ENCODE assay signal across 18 cellular contexts in genomic region chr4:155600246-155600645, GRCh38.
DNase-seq lines count a peak whose midpoint lies in the region; ATAC-seq, FAIRE-seq and TF ChIP-seq lines count a peak whose summit lies in the region.
"Had no signal": no experiment of that assay in that cellular context is flagged by ENCODE, and none has a peak within 500 bp of the region (broad histone marks: within the 10 kb centered on the region; RNA-seq: fewer than 3 reads in every experiment).

No MANE protein-coding gene starts in this region.

- H3K4ac ChIP-seq in trophoblast cell (ENCODE audit: low read depth, low read length), result no peak overlapping the region

- H3K4me1 ChIP-seq in trophoblast cell (ENCODE audit: control insufficient read depth in 1 of 2, insufficient read depth in 2 of 2, low read length in 2 of 2) (peaks cover 7 to 11% of the 10 kb centered on the region in 2 experiments), foreskin keratinocyte (peaks cover 8% of the 10 kb centered on the region)

- H3K27me3 ChIP-seq in trophoblast cell (ENCODE audit: insufficient read depth, low read length) (no peaks in the 10 kb centered on the region), foreskin keratinocyte (no peaks in the 10 kb centered on the region)
- H3K27me3 ChIP-seq: BLaER1 treated with 17β-estradiol and CSF1 and Interleukin-3, amounts not matched to agents 10 nM and 100 nM had no signal

- no peak overlapping the region for H3K23ac ChIP-seq in trophoblast cell (ENCODE audit: low read length)

- DNase-seq in D721Med (ENCODE audit: insufficient read length, low spot score) (no peak), NCI-H226 (peak; percentile 73), amniotic epithelial cell (ENCODE audit: low read depth) (peak; percentile 98), trophoblast cell (no peak), foreskin keratinocyte (no peak), COLO829 (ENCODE audit: low spot score) (no peak), Right ventricle myocardium superior (no peak)
- DNase-seq: 8988T; ACHN; CD4-positive, CD25-positive, alpha-beta regulatory T cell; COR-L47; DMS53; GM23248 had no signal

- peaks cover 22% of the 10 kb centered on the region for H3K79me1 ChIP-seq in trophoblast cell (ENCODE audit: low read length)

- H3K14ac ChIP-seq in trophoblast cell (ENCODE audit: low read length), result no peak overlapping the region

- TF ChIP-seq CTCF in D721Med (IDR thresholded peaks at IDR 0.05; ENCODE audit: insufficient read depth, missing control alignments), result no peak
- TF ChIP-seq CTCF in foreskin keratinocyte (conservative IDR thresholded peaks at IDR 0.05), result no peak

- no peak for ATAC-seq in foreskin keratinocyte
- ATAC-seq in Right ventricle myocardium superior (ENCODE audit: poor library complexity), result no peak
- ATAC-seq: GM12878, HCT116 had no signal

- no peaks in the 10 kb centered on the region for H3K9me3 ChIP-seq in trophoblast cell (ENCODE audit: insufficient read depth, low read depth, low read length)
- H3K9me3 ChIP-seq: BLaER1 treated with 17β-estradiol and CSF1 and Interleukin-3, amounts not matched to agents 10 nM and 100 nM had no signal

- no peak overlapping the region for H4K8ac ChIP-seq in trophoblast cell (ENCODE audit: low read depth, low read length)

- peak overlapping the region; percentile 67 for H2BK12ac ChIP-seq in trophoblast cell (ENCODE audit: low read length)

- H2AFZ ChIP-seq in trophoblast cell (ENCODE audit: insufficient read depth, low read length, poor library complexity), result no peak overlapping the region
- H2AFZ ChIP-seq: GM23248 had no signal

- H4K12ac ChIP-seq in trophoblast cell (ENCODE audit: low read depth, low read length), result no peak overlapping the region

- H3K27ac ChIP-seq in trophoblast cell (ENCODE audit: low read depth, low read length) (no peak overlapping the region), foreskin keratinocyte (no peak overlapping the region)
- H3K27ac ChIP-seq: BLaER1 treated with 17β-estradiol and CSF1 and Interleukin-3, amounts not matched to agents 10 nM and 100 nM; GM23248 had no signal

- no peak overlapping the region for H3K9ac ChIP-seq in trophoblast cell (ENCODE audit: low read length)
- H3K9ac ChIP-seq: BLaER1 treated with 17β-estradiol and CSF1 and Interleukin-3, amounts not matched to agents 10 nM and 100 nM; GM23248 had no signal

- intact Hi-C loops in Right ventricle myocardium superior (cut with DNase I), result no loop called here

- peak; percentile 6 for FAIRE-seq in D721Med (lab: Jason Lieb, UNC)
- FAIRE-seq: GM12878, GM18507, H54 had no signal

- WGBS in trophoblast cell (ENCODE audit: extremely low coverage, insufficient coverage, insufficient read length), result no CpG with 5 or more reads among the region's 6 CpGs

- H3K79me2 ChIP-seq in trophoblast cell (ENCODE audit: control insufficient read depth, insufficient read depth, low read length, poor library complexity), result peaks cover 2% of the 10 kb centered on the region

- H3K36me3 ChIP-seq in trophoblast cell (ENCODE audit: control insufficient read depth in 1 of 2, insufficient read depth in 2 of 2, low read length in 2 of 2), result no peaks in the 10 kb centered on the region
- H3K36me3 ChIP-seq: BLaER1 treated with 17β-estradiol and CSF1 and Interleukin-3, amounts not matched to agents 10 nM and 100 nM had no signal

- no peak overlapping the region for H2AK5ac ChIP-seq in trophoblast cell (ENCODE audit: low read length)

- peak overlapping the region; percentile 68 for H2BK120ac ChIP-seq in trophoblast cell (ENCODE audit: insufficient read depth, low read length, poor library complexity)

- peak overlapping the region; percentile 42 for H2BK5ac ChIP-seq in trophoblast cell (ENCODE audit: low read depth, low read length, poor library complexity)

- no peak overlapping the region for H3K4me2 ChIP-seq in trophoblast cell (ENCODE audit: low read length)
- H3K4me2 ChIP-seq: BLaER1 treated with 17β-estradiol and CSF1 and Interleukin-3, amounts not matched to agents 10 nM and 100 nM had no signal

- no peak overlapping the region for H3K18ac ChIP-seq in trophoblast cell (ENCODE audit: low read length)

- H4K91ac ChIP-seq in trophoblast cell (ENCODE audit: low read depth, low read length), result peak overlapping the region; percentile 8

- H3K4me3 ChIP-seq in trophoblast cell (ENCODE audit: low read depth, low read length), result no peak overlapping the region
- H3K4me3 ChIP-seq: BLaER1 treated with 17β-estradiol and CSF1 and Interleukin-3, amounts not matched to agents 10 nM and 100 nM; GM12878; GM23248 had no signal

Comparison
In these comparisons a context has a peak if more than half of its experiments do, and no peak if none do; other contexts are left out.
1. DNase-seq: peak in NCI-H226 (single experiment) and amniotic epithelial cell (single experiment); none in D721Med (single experiment), trophoblast cell (0 of 2), foreskin keratinocyte (0 of 2), COLO829 (single experiment) and Right ventricle myocardium superior (single experiment).